1 cellular context compared by ENCODE assay signal in genomic region chr17:78289802-78290363, GRCh38.
TF ChIP-seq lines count a peak whose summit lies in the region.

No MANE protein-coding gene starts in this region.

TF ChIP-seq in WTC11, 78 proteins besides CTCF, POLR2A, EP300 and RAD21 (continued from another document):
- TF ChIP-seq ATF6 (CRISPR knock-in tag; IDR thresholded peaks at IDR 0.05) (no peak), GRHL2 (CRISPR knock-in tag; IDR thresholded peaks at IDR 0.05; ENCODE audit: insufficient replicate concordance, severe bottlenecking) (no peak)
